Comparison of ENCODE assay signal across 16 cellular contexts in the genomic region with DNA sequence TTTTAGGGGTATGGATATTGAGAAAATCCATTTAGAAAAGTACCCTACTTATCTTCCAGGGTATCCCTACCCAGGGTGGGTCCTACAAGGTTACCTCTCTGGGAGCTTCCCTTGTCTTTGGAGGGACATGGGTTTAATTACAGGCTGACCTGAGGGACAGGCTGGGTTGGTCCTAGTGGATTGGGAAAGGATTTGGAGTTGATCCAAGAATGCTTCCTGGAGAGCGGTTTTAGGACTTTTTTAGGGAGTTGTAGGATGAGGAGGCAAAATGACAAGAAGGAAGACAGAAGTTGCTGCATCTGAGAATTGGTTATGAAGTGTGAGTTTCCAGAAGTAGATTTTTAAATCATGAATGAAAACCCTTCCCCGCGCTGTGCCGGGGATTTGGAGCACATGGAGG.
"Had no signal": no experiment of that assay in that cellular context is flagged by ENCODE, and none has a peak within 500 bp of the region (broad histone marks: within the 10 kb centered on the region; RNA-seq: fewer than 3 reads in every experiment).

No MANE protein-coding gene starts in this region.

- H3K4me1 ChIP-seq: colonic mucosa, tibial artery had no signal

- H3K9me3 ChIP-seq: colonic mucosa, mucosa of descending colon, tibial artery, vagina had no signal

- H3K27ac Mint-ChIP-seq: activated T-cell treated with anti-CD3 and anti-CD28 coated beads, Interleukin-2, amount 50 U/mL, for 72 hours; natural killer cell treated with Interleukin-12 subunit alpha and Interleukin-12 subunit beta and Interleukin-15 and Interleukin-18, amount 100 ng/mL, for 72 hours; progenitor cell of endocrine pancreas had no signal

- H3K36me3 ChIP-seq: colonic mucosa, tibial artery, vagina had no signal

- H3K27ac ChIP-seq: colonic mucosa, foreskin keratinocyte, tibial artery, vagina had no signal

- DNase-seq: activated CD4-positive, alpha-beta T cell treated with anti-CD3 and anti-CD28 coated beads, Interleukin-2, amount 50 U/mL, for 4 hours; activated CD4-positive, CD25-positive, alpha-beta regulatory T cell treated with anti-CD3 and anti-CD28 coated beads, Interleukin-2, amount 50 U/mL, for 72 hours; activated gamma-delta T cell treated with Interleukin-2 at 50 U/mL for 16 hours; activated T-cell treated with anti-CD3 and anti-CD28 coated beads, Interleukin-2, amount 50 U/mL, for 72 hours; colonic mucosa; effector memory CD4-positive, alpha-beta T cell; foreskin keratinocyte; head of caudate nucleus; mucosa of descending colon; occipital lobe; right cardiac atrium; small intestine; tibial artery had no signal

- H3K27me3 Mint-ChIP-seq: natural killer cell treated with Interleukin-12 subunit alpha and Interleukin-12 subunit beta and Interleukin-15 and Interleukin-18, amount 100 ng/mL, for 72 hours had no signal

- H3K36me3 Mint-ChIP-seq: natural killer cell treated with Interleukin-12 subunit alpha and Interleukin-12 subunit beta and Interleukin-15 and Interleukin-18, amount 100 ng/mL, for 72 hours had no signal

- H3K4me3 Mint-ChIP-seq: activated T-cell treated with anti-CD3 and anti-CD28 coated beads, Interleukin-2, amount 50 U/mL, for 72 hours; natural killer cell treated with Interleukin-12 subunit alpha and Interleukin-12 subunit beta and Interleukin-15 and Interleukin-18, amount 100 ng/mL, for 72 hours had no signal

- ATAC-seq: activated T-cell treated with anti-CD3 and anti-CD28 coated beads, Interleukin-2, amount 50 U/mL, for 72 hours; foreskin keratinocyte; mucosa of descending colon; natural killer cell treated with Interleukin-12 subunit alpha and Interleukin-12 subunit beta and Interleukin-15 and Interleukin-18, amount 100 ng/mL, for 72 hours; right cardiac atrium had no signal

- H3K27me3 ChIP-seq: colonic mucosa, foreskin keratinocyte, vagina had no signal

- H3K4me3 ChIP-seq: colonic mucosa, mucosa of descending colon, tibial artery, vagina had no signal

- H3K9me3 Mint-ChIP-seq: activated T-cell treated with anti-CD3 and anti-CD28 coated beads, Interleukin-2, amount 50 U/mL, for 72 hours; natural killer cell treated with Interleukin-12 subunit alpha and Interleukin-12 subunit beta and Interleukin-15 and Interleukin-18, amount 100 ng/mL, for 72 hours had no signal
